Comparison of ENCODE assay signal across 1 cellular context in the genomic region with DNA sequence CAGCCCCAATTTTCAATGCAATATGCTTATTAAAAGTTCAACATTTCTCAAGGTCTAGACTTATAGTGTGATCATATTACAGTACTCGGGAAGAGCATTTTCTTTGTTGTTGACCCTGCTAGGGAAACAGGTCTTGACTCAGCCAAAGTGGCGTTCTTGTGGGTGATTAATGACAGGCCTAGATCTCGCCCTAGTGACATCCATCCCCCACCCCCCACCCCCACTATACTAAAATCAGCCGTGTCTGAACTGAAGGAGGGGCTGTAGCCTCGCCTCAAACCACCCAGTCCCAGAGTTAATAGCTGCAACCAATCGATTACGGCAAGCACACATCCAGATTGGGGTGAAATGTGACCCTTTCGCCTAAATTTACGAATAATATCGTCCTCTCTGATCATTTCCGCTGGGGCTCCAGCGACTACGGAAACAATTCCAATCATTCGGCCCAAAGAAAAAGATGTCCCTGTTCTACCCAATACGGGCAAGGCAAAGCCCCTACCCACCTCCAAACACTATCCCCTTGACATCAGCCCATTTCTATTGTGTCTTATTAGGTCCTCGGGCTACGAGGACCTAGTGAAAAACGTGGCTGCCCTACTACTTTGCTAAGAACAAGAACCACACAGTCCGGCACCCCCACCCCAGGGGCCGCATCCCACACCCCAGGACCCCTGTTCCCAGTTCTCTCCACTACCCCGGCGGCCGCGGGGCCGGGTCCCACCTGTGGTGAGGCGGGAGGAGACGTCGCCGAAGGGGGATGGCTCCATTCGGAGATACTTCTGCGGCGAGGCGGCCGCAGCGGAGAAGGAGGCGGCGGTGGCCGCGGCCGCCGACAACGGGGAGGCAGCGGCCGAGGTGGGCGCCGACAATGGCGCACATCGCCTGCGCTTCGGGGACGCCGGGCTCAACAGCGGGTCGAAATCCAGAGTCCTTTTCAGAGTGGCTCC.
TF ChIP-seq lines count a peak whose summit lies in the region.

No MANE protein-coding gene starts in this region.

TF ChIP-seq in K562, 482 proteins besides CTCF, POLR2A, EP300 and RAD21 (continued from another document and continues in another):
- TF ChIP-seq SAP30 (IDR thresholded peaks at IDR 0.05; ENCODE audit: borderline replicate concordance, insufficient read depth, low read depth, low read length, poor library complexity, severe bottlenecking) (peak; percentile 1), ETS2 (tag; IDR thresholded peaks at IDR 0.05; ENCODE audit: borderline replicate concordance, poor library complexity, severe bottlenecking) (no peak), SREBF2 (CRISPR knock-in tag; IDR thresholded peaks at IDR 0.05) (no peak), MEIS2 (IDR thresholded peaks at IDR 0.05; ENCODE audit: partially characterized antibody) (peak; percentile 99), OTX1 (CRISPR knock-in tag; IDR thresholded peaks at IDR 0.05) (0 out of 2 replicates have a peak, but pooled peaks have one; percentile 6), DPF2 (IDR thresholded peaks at IDR 0.05) (peak; percentile 63), CREM (IDR thresholded peaks at IDR 0.05; ENCODE audit: low read depth) (peak; percentile 62; the same call in 1 of the 2 replicates), NFE2 (IDR thresholded peaks at IDR 0.05; ENCODE audit: low read depth) (peak; percentile 53; the same call in 1 of the 2 replicates), CBFA2T3 (IDR thresholded peaks at IDR 0.05) (0 out of 2 replicates have a peak, but pooled peaks have one; percentile 8), SMC3 (conservative IDR thresholded peaks at IDR 0.05; ENCODE audit: insufficient read depth, low read depth, low read length) (0 out of 2 replicates have a peak, but pooled peaks have one; percentile 7), TAL1 (IDR thresholded peaks at IDR 0.05) (no peak), JUND (IDR thresholded peaks at IDR 0.05; ENCODE audit: borderline replicate concordance, low read depth, low read length) (peak; percentile 68), JUND (tag; IDR thresholded peaks at IDR 0.05; ENCODE audit: borderline replicate concordance, low read depth, low read length) (peak; percentile 37; the same call in 1 of the 3 replicates), FOSL1 (tag; conservative IDR thresholded peaks at IDR 0.05) (peak; percentile 45; the same call in 1 of the 2 replicates), RCOR1 (IDR thresholded peaks at IDR 0.05; ENCODE audit: borderline replicate concordance in 1 of 2, low read depth in 2 of 2, low read length in 2 of 2) (peak in 1 of 2 experiments; percentile 52; a peak in 1 of 4 replicates), BRD9 (IDR thresholded peaks at IDR 0.05; ENCODE audit: low read depth, partially characterized antibody) (peak; percentile 93), SIRT6 (IDR thresholded peaks at IDR 0.05; ENCODE audit: low read depth, low read length) (no peak), MYC (IDR thresholded peaks at IDR 0.05; ENCODE audit: low read depth, low read length) (0 out of 2 replicates have a peak, but pooled peaks have one; percentile 18), MYC (CRISPR knock-in tag; IDR thresholded peaks at IDR 0.05; ENCODE audit: borderline replicate concordance, low read depth) (no peak), LCOR (CRISPR knock-in tag; IDR thresholded peaks at IDR 0.05) (peak; percentile 48; the same call in 1 of the 2 replicates), ZC3H11A (IDR thresholded peaks at IDR 0.05; ENCODE audit: low read depth, low read length) (no peak), ZNF253 (CRISPR knock-in tag; conservative IDR thresholded peaks at IDR 0.05) (no peak), POLR2B (IDR thresholded peaks at IDR 0.05; ENCODE audit: low read depth, partially characterized antibody) (peak; percentile 21)
- TF ChIP-seq, protein P1, sequence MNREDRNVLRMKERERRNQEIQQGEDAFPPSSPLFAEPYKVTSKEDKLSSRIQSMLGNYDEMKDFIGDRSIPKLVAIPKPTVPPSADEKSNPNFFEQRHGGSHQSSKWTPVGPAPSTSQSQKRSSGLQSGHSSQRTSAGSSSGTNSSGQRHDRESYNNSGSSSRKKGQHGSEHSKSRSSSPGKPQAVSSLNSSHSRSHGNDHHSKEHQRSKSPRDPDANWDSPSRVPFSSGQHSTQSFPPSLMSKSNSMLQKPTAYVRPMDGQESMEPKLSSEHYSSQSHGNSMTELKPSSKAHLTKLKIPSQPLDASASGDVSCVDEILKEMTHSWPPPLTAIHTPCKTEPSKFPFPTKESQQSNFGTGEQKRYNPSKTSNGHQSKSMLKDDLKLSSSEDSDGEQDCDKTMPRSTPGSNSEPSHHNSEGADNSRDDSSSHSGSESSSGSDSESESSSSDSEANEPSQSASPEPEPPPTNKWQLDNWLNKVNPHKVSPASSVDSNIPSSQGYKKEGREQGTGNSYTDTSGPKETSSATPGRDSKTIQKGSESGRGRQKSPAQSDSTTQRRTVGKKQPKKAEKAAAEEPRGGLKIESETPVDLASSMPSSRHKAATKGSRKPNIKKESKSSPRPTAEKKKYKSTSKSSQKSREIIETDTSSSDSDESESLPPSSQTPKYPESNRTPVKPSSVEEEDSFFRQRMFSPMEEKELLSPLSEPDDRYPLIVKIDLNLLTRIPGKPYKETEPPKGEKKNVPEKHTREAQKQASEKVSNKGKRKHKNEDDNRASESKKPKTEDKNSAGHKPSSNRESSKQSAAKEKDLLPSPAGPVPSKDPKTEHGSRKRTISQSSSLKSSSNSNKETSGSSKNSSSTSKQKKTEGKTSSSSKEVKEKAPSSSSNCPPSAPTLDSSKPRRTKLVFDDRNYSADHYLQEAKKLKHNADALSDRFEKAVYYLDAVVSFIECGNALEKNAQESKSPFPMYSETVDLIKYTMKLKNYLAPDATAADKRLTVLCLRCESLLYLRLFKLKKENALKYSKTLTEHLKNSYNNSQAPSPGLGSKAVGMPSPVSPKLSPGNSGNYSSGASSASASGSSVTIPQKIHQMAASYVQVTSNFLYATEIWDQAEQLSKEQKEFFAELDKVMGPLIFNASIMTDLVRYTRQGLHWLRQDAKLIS (CRISPR knock-in tag; IDR thresholded peaks at IDR 0.05): peak; percentile 53; the same call in 1 of the 2 replicates
- TF ChIP-seq, protein P2, sequence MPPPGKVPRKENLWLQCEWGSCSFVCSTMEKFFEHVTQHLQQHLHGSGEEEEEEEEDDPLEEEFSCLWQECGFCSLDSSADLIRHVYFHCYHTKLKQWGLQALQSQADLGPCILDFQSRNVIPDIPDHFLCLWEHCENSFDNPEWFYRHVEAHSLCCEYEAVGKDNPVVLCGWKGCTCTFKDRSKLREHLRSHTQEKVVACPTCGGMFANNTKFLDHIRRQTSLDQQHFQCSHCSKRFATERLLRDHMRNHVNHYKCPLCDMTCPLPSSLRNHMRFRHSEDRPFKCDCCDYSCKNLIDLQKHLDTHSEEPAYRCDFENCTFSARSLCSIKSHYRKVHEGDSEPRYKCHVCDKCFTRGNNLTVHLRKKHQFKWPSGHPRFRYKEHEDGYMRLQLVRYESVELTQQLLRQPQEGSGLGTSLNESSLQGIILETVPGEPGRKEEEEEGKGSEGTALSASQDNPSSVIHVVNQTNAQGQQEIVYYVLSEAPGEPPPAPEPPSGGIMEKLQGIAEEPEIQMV (tag; conservative IDR thresholded peaks at IDR 0.05; ENCODE audit: low read depth): no peak
- TF ChIP-seq, protein P3, sequence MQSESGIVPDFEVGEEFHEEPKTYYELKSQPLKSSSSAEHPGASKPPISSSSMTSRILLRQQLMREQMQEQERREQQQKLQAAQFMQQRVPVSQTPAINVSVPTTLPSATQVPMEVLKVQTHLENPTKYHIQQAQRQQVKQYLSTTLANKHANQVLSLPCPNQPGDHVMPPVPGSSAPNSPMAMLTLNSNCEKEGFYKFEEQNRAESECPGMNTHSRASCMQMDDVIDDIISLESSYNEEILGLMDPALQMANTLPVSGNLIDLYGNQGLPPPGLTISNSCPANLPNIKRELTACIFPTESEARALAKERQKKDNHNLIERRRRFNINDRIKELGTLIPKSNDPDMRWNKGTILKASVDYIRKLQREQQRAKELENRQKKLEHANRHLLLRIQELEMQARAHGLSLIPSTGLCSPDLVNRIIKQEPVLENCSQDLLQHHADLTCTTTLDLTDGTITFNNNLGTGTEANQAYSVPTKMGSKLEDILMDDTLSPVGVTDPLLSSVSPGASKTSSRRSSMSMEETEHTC (IDR thresholded peaks at IDR 0.05): no peak
- TF ChIP-seq, protein P4, sequence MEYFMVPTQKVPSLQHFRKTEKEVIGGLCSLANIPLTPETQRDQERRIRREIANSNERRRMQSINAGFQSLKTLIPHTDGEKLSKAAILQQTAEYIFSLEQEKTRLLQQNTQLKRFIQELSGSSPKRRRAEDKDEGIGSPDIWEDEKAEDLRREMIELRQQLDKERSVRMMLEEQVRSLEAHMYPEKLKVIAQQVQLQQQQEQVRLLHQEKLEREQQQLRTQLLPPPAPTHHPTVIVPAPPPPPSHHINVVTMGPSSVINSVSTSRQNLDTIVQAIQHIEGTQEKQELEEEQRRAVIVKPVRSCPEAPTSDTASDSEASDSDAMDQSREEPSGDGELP (CRISPR knock-in tag; IDR thresholded peaks at IDR 0.05; ENCODE audit: borderline replicate concordance): no peak
- TF ChIP-seq, protein P5, sequence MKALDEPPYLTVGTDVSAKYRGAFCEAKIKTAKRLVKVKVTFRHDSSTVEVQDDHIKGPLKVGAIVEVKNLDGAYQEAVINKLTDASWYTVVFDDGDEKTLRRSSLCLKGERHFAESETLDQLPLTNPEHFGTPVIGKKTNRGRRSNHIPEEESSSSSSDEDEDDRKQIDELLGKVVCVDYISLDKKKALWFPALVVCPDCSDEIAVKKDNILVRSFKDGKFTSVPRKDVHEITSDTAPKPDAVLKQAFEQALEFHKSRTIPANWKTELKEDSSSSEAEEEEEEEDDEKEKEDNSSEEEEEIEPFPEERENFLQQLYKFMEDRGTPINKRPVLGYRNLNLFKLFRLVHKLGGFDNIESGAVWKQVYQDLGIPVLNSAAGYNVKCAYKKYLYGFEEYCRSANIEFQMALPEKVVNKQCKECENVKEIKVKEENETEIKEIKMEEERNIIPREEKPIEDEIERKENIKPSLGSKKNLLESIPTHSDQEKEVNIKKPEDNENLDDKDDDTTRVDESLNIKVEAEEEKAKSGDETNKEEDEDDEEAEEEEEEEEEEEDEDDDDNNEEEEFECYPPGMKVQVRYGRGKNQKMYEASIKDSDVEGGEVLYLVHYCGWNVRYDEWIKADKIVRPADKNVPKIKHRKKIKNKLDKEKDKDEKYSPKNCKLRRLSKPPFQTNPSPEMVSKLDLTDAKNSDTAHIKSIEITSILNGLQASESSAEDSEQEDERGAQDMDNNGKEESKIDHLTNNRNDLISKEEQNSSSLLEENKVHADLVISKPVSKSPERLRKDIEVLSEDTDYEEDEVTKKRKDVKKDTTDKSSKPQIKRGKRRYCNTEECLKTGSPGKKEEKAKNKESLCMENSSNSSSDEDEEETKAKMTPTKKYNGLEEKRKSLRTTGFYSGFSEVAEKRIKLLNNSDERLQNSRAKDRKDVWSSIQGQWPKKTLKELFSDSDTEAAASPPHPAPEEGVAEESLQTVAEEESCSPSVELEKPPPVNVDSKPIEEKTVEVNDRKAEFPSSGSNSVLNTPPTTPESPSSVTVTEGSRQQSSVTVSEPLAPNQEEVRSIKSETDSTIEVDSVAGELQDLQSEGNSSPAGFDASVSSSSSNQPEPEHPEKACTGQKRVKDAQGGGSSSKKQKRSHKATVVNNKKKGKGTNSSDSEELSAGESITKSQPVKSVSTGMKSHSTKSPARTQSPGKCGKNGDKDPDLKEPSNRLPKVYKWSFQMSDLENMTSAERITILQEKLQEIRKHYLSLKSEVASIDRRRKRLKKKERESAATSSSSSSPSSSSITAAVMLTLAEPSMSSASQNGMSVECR (CRISPR knock-in tag; IDR thresholded peaks at IDR 0.05): peak; percentile 9
- TF ChIP-seq, protein P6, sequence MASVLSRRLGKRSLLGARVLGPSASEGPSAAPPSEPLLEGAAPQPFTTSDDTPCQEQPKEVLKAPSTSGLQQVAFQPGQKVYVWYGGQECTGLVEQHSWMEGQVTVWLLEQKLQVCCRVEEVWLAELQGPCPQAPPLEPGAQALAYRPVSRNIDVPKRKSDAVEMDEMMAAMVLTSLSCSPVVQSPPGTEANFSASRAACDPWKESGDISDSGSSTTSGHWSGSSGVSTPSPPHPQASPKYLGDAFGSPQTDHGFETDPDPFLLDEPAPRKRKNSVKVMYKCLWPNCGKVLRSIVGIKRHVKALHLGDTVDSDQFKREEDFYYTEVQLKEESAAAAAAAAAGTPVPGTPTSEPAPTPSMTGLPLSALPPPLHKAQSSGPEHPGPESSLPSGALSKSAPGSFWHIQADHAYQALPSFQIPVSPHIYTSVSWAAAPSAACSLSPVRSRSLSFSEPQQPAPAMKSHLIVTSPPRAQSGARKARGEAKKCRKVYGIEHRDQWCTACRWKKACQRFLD (CRISPR knock-in tag; IDR thresholded peaks at IDR 0.05): 0 out of 2 replicates have a peak, but pooled peaks have one; percentile 41
- TF ChIP-seq, protein P7, sequence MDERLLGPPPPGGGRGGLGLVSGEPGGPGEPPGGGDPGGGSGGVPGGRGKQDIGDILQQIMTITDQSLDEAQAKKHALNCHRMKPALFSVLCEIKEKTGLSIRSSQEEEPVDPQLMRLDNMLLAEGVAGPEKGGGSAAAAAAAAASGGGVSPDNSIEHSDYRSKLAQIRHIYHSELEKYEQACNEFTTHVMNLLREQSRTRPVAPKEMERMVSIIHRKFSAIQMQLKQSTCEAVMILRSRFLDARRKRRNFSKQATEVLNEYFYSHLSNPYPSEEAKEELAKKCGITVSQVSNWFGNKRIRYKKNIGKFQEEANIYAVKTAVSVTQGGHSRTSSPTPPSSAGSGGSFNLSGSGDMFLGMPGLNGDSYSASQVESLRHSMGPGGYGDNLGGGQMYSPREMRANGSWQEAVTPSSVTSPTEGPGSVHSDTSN (CRISPR knock-in tag; IDR thresholded peaks at IDR 0.05; ENCODE audit: low read depth): peak; percentile 79
- TF ChIP-seq, protein P7 (tag; conservative IDR thresholded peaks at IDR 0.05; ENCODE audit: low read depth): peak; percentile 98
- TF ChIP-seq, protein P8, sequence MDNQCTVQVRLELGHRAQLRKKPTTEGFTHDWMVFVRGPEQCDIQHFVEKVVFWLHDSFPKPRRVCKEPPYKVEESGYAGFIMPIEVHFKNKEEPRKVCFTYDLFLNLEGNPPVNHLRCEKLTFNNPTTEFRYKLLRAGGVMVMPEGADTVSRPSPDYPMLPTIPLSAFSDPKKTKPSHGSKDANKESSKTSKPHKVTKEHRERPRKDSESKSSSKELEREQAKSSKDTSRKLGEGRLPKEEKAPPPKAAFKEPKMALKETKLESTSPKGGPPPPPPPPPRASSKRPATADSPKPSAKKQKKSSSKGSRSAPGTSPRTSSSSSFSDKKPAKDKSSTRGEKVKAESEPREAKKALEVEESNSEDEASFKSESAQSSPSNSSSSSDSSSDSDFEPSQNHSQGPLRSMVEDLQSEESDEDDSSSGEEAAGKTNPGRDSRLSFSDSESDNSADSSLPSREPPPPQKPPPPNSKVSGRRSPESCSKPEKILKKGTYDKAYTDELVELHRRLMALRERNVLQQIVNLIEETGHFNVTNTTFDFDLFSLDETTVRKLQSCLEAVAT (IDR thresholded peaks at IDR 0.05): 0 out of 4 replicates have a peak, but pooled peaks of 1 of the 2 experiments have one; percentile 48
